In the genomic region with DNA sequence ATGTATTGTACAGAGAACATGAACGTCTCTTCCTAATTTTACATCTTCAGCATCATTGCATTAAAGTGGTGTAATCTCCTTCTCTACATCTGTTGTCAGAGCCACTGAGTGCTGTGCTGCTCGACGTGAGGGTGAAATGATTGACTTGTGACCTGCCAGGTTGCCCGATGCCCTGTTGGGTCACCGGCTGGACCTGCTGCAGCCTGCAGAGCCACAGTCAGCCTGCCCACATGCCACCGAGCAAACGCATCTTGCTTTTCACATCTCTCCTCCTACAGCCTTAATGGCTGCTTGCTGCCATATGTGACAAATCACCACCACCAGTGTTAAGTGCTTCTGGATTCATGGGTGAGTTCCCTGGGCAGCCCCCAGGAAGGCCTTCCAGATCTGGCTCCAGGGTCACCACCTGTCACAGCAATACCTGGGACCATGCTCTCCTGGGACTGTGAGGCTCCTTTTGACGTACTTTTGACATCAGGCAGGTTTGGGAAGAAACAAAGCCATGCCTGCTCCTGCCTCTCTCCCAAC, we compare ENCODE assay signal across 20 cellular contexts.
A peak's percentile ranks its signal among the peaks of the same experiment; 100 is the strongest.
DNase-seq lines count a peak whose midpoint lies in the region; ATAC-seq, FAIRE-seq and TF ChIP-seq lines count a peak whose summit lies in the region.
"Had no signal": no experiment of that assay in that cellular context is flagged by ENCODE, and none has a peak within 500 bp of the region (broad histone marks: within the 10 kb centered on the region; RNA-seq: fewer than 3 reads in every experiment).

No MANE protein-coding gene starts in this region.

- ATAC-seq in activated naive CD4-positive, alpha-beta T cell treated with anti-CD3 and anti-CD28 coated beads, Interleukin-2, amount 50 U/mL, for 72 hours, result no peak
- ATAC-seq in HG03045 (IDR thresholded peaks at IDR 0.05; ENCODE audit: unreplicated experiment) (no peak), pancreas (no peak)

- TF ChIP-seq CTCF in liver (IDR thresholded peaks at IDR 0.05; ENCODE audit: low read depth, low read length, missing input control) (no peak), testis (IDR thresholded peaks at IDR 0.05) (no peak), pancreas (IDR thresholded peaks at IDR 0.05) (no peak)

- peaks cover 4 to 42% (median 26%) of the 10 kb centered on the region in 4 donors for H3K4me1 ChIP-seq in liver (ENCODE audit: control insufficient read depth in 4 of 4, insufficient read depth in 4 of 4, low read length in 3 of 4)
- no peaks in the 10 kb centered on the region for H3K4me1 ChIP-seq in testis
- no peaks in the 10 kb centered on the region for H3K4me1 ChIP-seq in pancreas
- H3K4me1 ChIP-seq: Caco-2 had no signal

- in situ Hi-C loops in KBM-7 (cut with MboI; ENCODE audit: low pct_unique_long_range_greater_than_20kb, low sequenced_read_pairs), result no loop called here

- H3K27me3 ChIP-seq in liver (ENCODE audit: control insufficient read depth in 4 of 4, insufficient read depth in 4 of 4, low read length in 3 of 4) (no peaks in the 10 kb centered on the region), testis (no peaks in the 10 kb centered on the region), pancreas (no peaks in the 10 kb centered on the region)

- no peak overlapping the region for H3K4me3 Mint-ChIP-seq in activated naive CD8-positive, alpha-beta T cell
- no peak overlapping the region for H3K4me3 Mint-ChIP-seq in activated naive CD8-positive, alpha-beta T cell treated with anti-CD3 and anti-CD28 coated beads for 36 hours
- H3K4me3 Mint-ChIP-seq: H9, mesothelial cell of epicardium had no signal

- no peak overlapping the region for H3K27ac ChIP-seq in liver (ENCODE audit: low read depth in 1 of 2, low read length in 2 of 2)
- no peak overlapping the region for H3K27ac ChIP-seq in testis
- no peak overlapping the region for H3K27ac ChIP-seq in pancreas
- H3K27ac ChIP-seq: HL-60, VCaP had no signal

- TF ChIP-seq POLR2A in testis (IDR thresholded peaks at IDR 0.05), result no peak

- H3K36me3 Mint-ChIP-seq in activated naive CD8-positive, alpha-beta T cell, result no peaks in the 10 kb centered on the region
- H3K36me3 Mint-ChIP-seq in activated naive CD8-positive, alpha-beta T cell treated with anti-CD3 and anti-CD28 coated beads for 36 hours, result peaks cover 29% of the 10 kb centered on the region
- peaks cover 12 to 21% of the 10 kb centered on the region in 2 donors for H3K36me3 Mint-ChIP-seq in activated naive CD4-positive, alpha-beta T cell treated with anti-CD3 and anti-CD28 coated beads, Interleukin-2, amount 50 U/mL, for 72 hours

- H3K27ac Mint-ChIP-seq in activated naive CD8-positive, alpha-beta T cell, result peak overlapping the region; percentile 66
- no peak overlapping the region for H3K27ac Mint-ChIP-seq in activated naive CD8-positive, alpha-beta T cell treated with anti-CD3 and anti-CD28 coated beads for 36 hours
- peak overlapping the region; percentile 71 to 75 for H3K27ac Mint-ChIP-seq in activated naive CD4-positive, alpha-beta T cell treated with anti-CD3 and anti-CD28 coated beads, Interleukin-2, amount 50 U/mL, for 72 hours
- H3K27ac Mint-ChIP-seq: H9, mesothelial cell of epicardium had no signal

- no peak overlapping the region for H3K9ac ChIP-seq in liver (ENCODE audit: low read depth in 1 of 2, low read length in 2 of 2)

- H3K4me3 ChIP-seq in liver (ENCODE audit: low read depth in 1 of 3, low read length in 3 of 3) (no peak overlapping the region), testis (no peak overlapping the region), pancreas (no peak overlapping the region)

- peaks cover 22% of the 10 kb centered on the region for H3K4me1 Mint-ChIP-seq in activated naive CD8-positive, alpha-beta T cell (ENCODE audit: low read depth)
- H3K4me1 Mint-ChIP-seq in activated naive CD8-positive, alpha-beta T cell treated with anti-CD3 and anti-CD28 coated beads for 36 hours, result peaks cover 29% of the 10 kb centered on the region

- intact Hi-C loops in testis (cut with DNase I; ENCODE audit: low total_unique reads) (no loop called here), pancreas (cut with DNase I) (no loop called here)

- no peak for DNase-seq in activated naive CD8-positive, alpha-beta T cell treated with anti-CD3 and anti-CD28 coated beads for 36 hours
- DNase-seq in activated naive CD4-positive, alpha-beta T cell treated with anti-CD3 and anti-CD28 coated beads, Interleukin-2, amount 50 U/mL, for 72 hours (ENCODE audit: low spot score in 2 of 2), result no peak
- DNase-seq in testis, result peak; percentile 5
- no peak for DNase-seq in KBM-7
- DNase-seq in pancreas, result no peak
- DNase-seq: H9; NCI-H2029 treated with DMSO at 0.1 percent for 48 hours; NCI-H524 treated with DMSO at 0.1 percent for 48 hours; Right ventricle myocardium superior; stimulated activated naive CD4-positive, alpha-beta T cell treated with Interleukin-2 at 50 U/mL for 16 hours had no signal

- H3K9me3 Mint-ChIP-seq in activated naive CD8-positive, alpha-beta T cell (ENCODE audit: low read depth), result no peaks in the 10 kb centered on the region
- no peaks in the 10 kb centered on the region for H3K9me3 Mint-ChIP-seq in activated naive CD8-positive, alpha-beta T cell treated with anti-CD3 and anti-CD28 coated beads for 36 hours
- no peaks in the 10 kb centered on the region for H3K9me3 Mint-ChIP-seq in activated naive CD4-positive, alpha-beta T cell treated with anti-CD3 and anti-CD28 coated beads, Interleukin-2, amount 50 U/mL, for 72 hours
- H3K9me3 Mint-ChIP-seq: H9, mesothelial cell of epicardium had no signal

- H3K36me3 ChIP-seq in liver (ENCODE audit: control insufficient read depth in 4 of 4, insufficient read depth in 3 of 4, low read depth in 1 of 4, low read length in 3 of 4) (peaks cover 3 to 46% (median 37%) of the 10 kb centered on the region in 4 donors), testis (ENCODE audit: low read depth, missing control alignments) (no peaks in the 10 kb centered on the region), pancreas (peaks cover 3 to 44% (median 29%) of the 10 kb centered on the region in 3 donors)

- H3K9me3 ChIP-seq in liver (ENCODE audit: control insufficient read depth in 4 of 4, low read length in 3 of 4) (no peaks in the 10 kb centered on the region), testis (no peaks in the 10 kb centered on the region), pancreas (no peaks in the 10 kb centered on the region)
- H3K9me3 ChIP-seq: Caco-2 had no signal

- TF ChIP-seq RAD21 in liver (IDR thresholded peaks at IDR 0.05), result no peak

- 60% methylated on average over 8 of the region's 8 CpGs for WGBS in liver
- WGBS in testis, 2 donors, result 83 to 97% methylated on average over 8 of the region's 8 CpGs
- WGBS in pancreas, 2 donors, result 80 to 85% methylated on average over 8 of the region's 8 CpGs

- no peaks in the 10 kb centered on the region for H3K27me3 Mint-ChIP-seq in activated naive CD8-positive, alpha-beta T cell
- no peaks in the 10 kb centered on the region for H3K27me3 Mint-ChIP-seq in activated naive CD8-positive, alpha-beta T cell treated with anti-CD3 and anti-CD28 coated beads for 36 hours

- no peak for FAIRE-seq in pancreas (lab: Jason Lieb, UNC)
- FAIRE-seq: astrocyte, endometrium, GM19239 had no signal

TF ChIP-seq in liver, 16 proteins besides CTCF, POLR2A, EP300 and RAD21:
- TF ChIP-seq HNF4A (conservative IDR thresholded peaks at IDR 0.05) (peak; percentile 64 to 75), EGR1 (IDR thresholded peaks at IDR 0.05; ENCODE audit: low read depth in 2 of 2) (no peak)
TF ChIP-seq in liver: peak in this region for 1.
